8 cellular contexts compared by ENCODE assay signal in the genomic region with DNA sequence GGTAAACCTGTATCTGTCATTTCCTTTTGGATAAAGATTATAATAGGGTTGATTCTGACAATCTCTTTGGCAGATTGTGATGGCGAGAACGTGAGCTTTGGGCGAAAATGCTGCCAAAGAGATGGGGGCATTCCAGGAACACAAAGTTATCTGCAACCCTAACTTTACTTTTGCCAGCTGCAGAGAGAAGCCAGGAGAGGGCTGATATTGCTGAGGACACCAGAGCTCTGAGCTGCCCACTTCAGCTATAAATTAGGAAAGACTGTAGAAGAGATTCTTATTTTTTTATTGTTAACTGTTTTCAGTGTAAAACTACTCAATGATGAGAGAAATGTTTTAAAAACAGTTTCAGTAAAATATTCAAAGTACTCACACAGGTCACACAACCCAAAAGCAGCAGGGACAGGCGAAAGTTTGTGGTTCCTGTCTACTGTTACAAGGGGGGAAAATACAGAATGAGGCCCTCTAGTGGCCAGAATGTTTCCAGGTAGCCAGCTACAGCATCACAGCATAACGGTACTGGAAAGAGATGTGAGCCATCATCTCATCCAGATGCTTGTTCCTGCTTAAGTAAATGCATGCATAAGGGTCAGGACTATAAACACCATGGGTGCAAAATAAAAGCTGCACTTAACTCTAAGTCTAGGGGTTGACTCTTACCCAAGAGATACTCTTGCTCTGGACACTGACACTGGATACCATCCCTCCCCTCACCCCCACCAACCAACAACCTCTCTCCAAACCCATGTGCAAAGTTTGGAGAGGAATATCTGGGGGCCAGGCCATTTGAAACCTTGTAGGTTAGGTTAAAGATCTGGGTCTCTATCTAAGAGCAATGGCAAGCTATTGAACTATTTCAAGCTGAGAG.
DNase-seq lines count a peak whose midpoint lies in the region; ATAC-seq, FAIRE-seq and TF ChIP-seq lines count a peak whose summit lies in the region.

No MANE protein-coding gene starts in this region.

- TF ChIP-seq CTCF in adrenal gland (IDR thresholded peaks at IDR 0.05) (peak; percentile 13 to 53 (median 43)), left lung (IDR thresholded peaks at IDR 0.05) (peak; percentile 62 to 67)

- peak; percentile 77 for ATAC-seq in left lung

- no peaks in the 10 kb centered on the region for H3K36me3 ChIP-seq in adrenal gland (replicated peaks in 1 of 2)
- H3K36me3 ChIP-seq in left lung, result no peaks in the 10 kb centered on the region

- peak; percentile 34 for DNase-seq in ACHN
- DNase-seq in GDM1 (lab: John Stamatoyannopoulos, UW), result peak; percentile 0
- DNase-seq in H54 (ENCODE audit: insufficient read length, low spot score), result peak; percentile 2
- DNase-seq in KG1 (lab: John Stamatoyannopoulos, UW), result peak; percentile 4
- DNase-seq in adrenal gland, result peak in 5 of 7 donors; percentile 11 to 50 (median 20)
- no peak for DNase-seq in left lung
- DNase-seq in putamen (ENCODE audit: low spot score), result no peak
- no peak for DNase-seq in NCI-H1436 (lab: John Stamatoyannopoulos, UW)

- whole genome bisulfite sequencing in adrenal gland, 4 donors, result 62 to 69% (median 64%) methylated on average over 5 of the region's 5 CpGs

- intact Hi-C loops in adrenal gland (cut with DNase I), result no loop called here
- intact Hi-C loops in left lung (cut with DNase I), result no loop called here

- in situ Hi-C loops in ACHN (cut with HindIII; ENCODE audit: low pct_ligation_motif_present, low pct_unique_long_range_greater_than_20kb, low sequenced_read_pairs), result no loop called here

- no peak overlapping the region for H3K4me3 ChIP-seq in adrenal gland
- no peak overlapping the region for H3K4me3 ChIP-seq in left lung

- no peak overlapping the region for H3K27ac ChIP-seq in adrenal gland
- no peak overlapping the region for H3K27ac ChIP-seq in left lung

- TF ChIP-seq POLR2A in H54 (IDR thresholded peaks at IDR 0.05; ENCODE audit: low read depth, low read length) (no peak), adrenal gland (IDR thresholded peaks at IDR 0.05) (no peak)

- no peaks in the 10 kb centered on the region for H3K9me3 ChIP-seq in adrenal gland (replicated peaks in 1 of 3)
- H3K9me3 ChIP-seq in left lung, result peaks cover 0 to 18% of the 10 kb centered on the region in 2 donors

- H3K4me1 ChIP-seq in adrenal gland (replicated peaks in 1 of 2), result no peaks in the 10 kb centered on the region
- no peaks in the 10 kb centered on the region for H3K4me1 ChIP-seq in left lung

- FAIRE-seq in H54 (lab: Jason Lieb, UNC), result peak; percentile 15

- H3K27me3 ChIP-seq in adrenal gland, result no peaks in the 10 kb centered on the region
- no peaks in the 10 kb centered on the region for H3K27me3 ChIP-seq in left lung

Comparison
In these comparisons a context has a peak if more than half of its experiments do, and no peak if none do; other contexts are left out.
1. DNase-seq: peak in ACHN (single experiment), GDM1 (single experiment), H54 (single experiment), KG1 (single experiment) and adrenal gland (5 of 7); none in left lung (0 of 2), putamen (single experiment) and NCI-H1436 (single experiment).